31 cellular contexts compared by ENCODE assay signal in the genomic region with DNA sequence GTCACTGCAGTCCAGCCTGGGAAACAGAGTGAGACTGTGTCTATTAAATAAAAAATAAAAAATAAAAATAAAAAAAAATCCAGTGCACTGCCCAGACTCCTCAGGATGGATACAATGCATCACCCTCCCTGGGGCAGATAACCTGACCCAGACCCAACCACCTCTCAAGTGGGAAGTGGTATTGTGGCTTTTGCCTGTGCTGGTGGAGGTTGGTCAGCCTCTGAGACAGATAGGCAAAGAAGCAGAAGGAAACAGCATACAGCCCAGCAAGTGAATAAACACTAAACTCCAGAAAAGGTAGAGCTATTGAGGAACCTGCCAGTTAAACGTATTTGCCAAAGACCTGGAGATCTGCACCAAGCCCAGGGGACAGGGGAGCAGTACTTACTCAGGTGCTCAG. TPM values are rescaled to one million over a fixed set of nuclear protein-coding genes. Genes with fewer than 3 reads are reported as not detected.
"Had no signal": no experiment of that assay in that cellular context is flagged by ENCODE, and none has a peak within 500 bp of the region (broad histone marks: within the 10 kb centered on the region; RNA-seq: fewer than 3 reads in every experiment).

No MANE protein-coding gene starts in this region.

- DNase-seq: activated CD4-positive, alpha-beta T cell treated with anti-CD3 and anti-CD28 coated beads for 48 hours; activated CD4-positive, alpha-beta T cell treated with anti-CD3 and anti-CD28 coated beads, Interleukin-2, amount 50 U/mL, for 48 hours; activated naive CD8-positive, alpha-beta T cell treated with anti-CD3 and anti-CD28 coated beads, Interleukin-2, amount 50 U/mL, for 24 hours; activated T-cell treated with anti-CD3 and anti-CD28 coated beads, Interleukin-2, amount 50 U/mL, for 48 hours; amygdala; caudate nucleus; cortex of kidney; effector memory CD8-positive, alpha-beta T cell; erythroblast; head of caudate nucleus; hypothalamus; immature natural killer cell; kidney; left colon; mammary epithelial cell; nucleus accumbens; pancreas; retina; sigmoid colon; small intestine; stimulated activated naive B cell treated with anti-CD40 and anti-IgM and Interleukin-4, amounts not matched to agents 10 μg/mL and 1 μg/mL and 100 μg/mL, for 72 hours; stomach; T-helper 9 cell; thyroid gland; upper lobe of right lung had no signal

- H3K9me3 ChIP-seq: pancreas, prostate gland, sigmoid colon, stomach, thyroid gland, upper lobe of right lung had no signal

- H3K27ac Mint-ChIP-seq: activated naive CD4-positive, alpha-beta T cell treated with anti-CD3 and anti-CD28 coated beads, Interleukin-2, amount 50 U/mL, for 24 hours; activated naive CD8-positive, alpha-beta T cell treated with anti-CD3 and anti-CD28 coated beads, Interleukin-2, amount 50 U/mL, for 24 hours; activated T-helper 2 cell treated with anti-CD3 and anti-CD28 coated beads, Interferon-gamma antibody, Interleukin-2, Interleukin-4, amounts not matched to agents 10 μg/mL and 5 μg/mL and 100 μg/mL, durations not matched to agents 14 hours and 24 hours and 36 hours; effector memory CD8-positive, alpha-beta T cell; immature natural killer cell; stimulated activated naive B cell treated with anti-CD40 and anti-IgM and Interleukin-4, amounts not matched to agents 10 μg/mL and 1 μg/mL and 100 μg/mL, for 72 hours; T-helper 1 cell treated with Interleukin-12 subunit alpha and Interleukin-12 subunit beta and Interleukin-4 antibody, amounts not matched to agents 30 μg/mL and 1 μg/mL, for 36 hours had no signal

- H3K4me1 ChIP-seq: pancreas, prostate gland, sigmoid colon, stomach, upper lobe of right lung had no signal

- H3K36me3 Mint-ChIP-seq: activated naive CD4-positive, alpha-beta T cell treated with anti-CD3 and anti-CD28 coated beads, Interleukin-2, amount 50 U/mL, for 24 hours; immature natural killer cell had no signal

- H3K36me3 ChIP-seq: pancreas, prostate gland, sigmoid colon, stomach, thyroid gland, upper lobe of right lung had no signal

- ATAC-seq: activated naive CD8-positive, alpha-beta T cell treated with anti-CD3 and anti-CD28 coated beads, Interleukin-2, amount 50 U/mL, for 24 hours; effector memory CD8-positive, alpha-beta T cell; left colon; pancreas; stimulated activated naive B cell treated with anti-CD40 and anti-IgM and Interleukin-4, amounts not matched to agents 10 μg/mL and 1 μg/mL and 100 μg/mL, for 72 hours; upper lobe of right lung had no signal

- H3K27me3 ChIP-seq: pancreas, stomach, thyroid gland, upper lobe of right lung had no signal

- H3K4me3 ChIP-seq: pancreas, prostate gland, sigmoid colon, stomach, thyroid gland, upper lobe of right lung had no signal

- H3K9me3 Mint-ChIP-seq: activated T-helper 2 cell treated with anti-CD3 and anti-CD28 coated beads, Interferon-gamma antibody, Interleukin-2, Interleukin-4, amounts not matched to agents 10 μg/mL and 5 μg/mL and 100 μg/mL, durations not matched to agents 14 hours and 24 hours and 36 hours; effector memory CD8-positive, alpha-beta T cell; T-helper 1 cell treated with Interleukin-12 subunit alpha and Interleukin-12 subunit beta and Interleukin-4 antibody, amounts not matched to agents 30 μg/mL and 1 μg/mL, for 36 hours had no signal

- H3K4me3 Mint-ChIP-seq: activated naive CD4-positive, alpha-beta T cell treated with anti-CD3 and anti-CD28 coated beads, Interleukin-2, amount 50 U/mL, for 24 hours; activated naive CD8-positive, alpha-beta T cell treated with anti-CD3 and anti-CD28 coated beads, Interleukin-2, amount 50 U/mL, for 24 hours; effector memory CD8-positive, alpha-beta T cell; immature natural killer cell; stimulated activated naive B cell treated with anti-CD40 and anti-IgM and Interleukin-4, amounts not matched to agents 10 μg/mL and 1 μg/mL and 100 μg/mL, for 72 hours; T-helper 1 cell treated with Interleukin-12 subunit alpha and Interleukin-12 subunit beta and Interleukin-4 antibody, amounts not matched to agents 30 μg/mL and 1 μg/mL, for 36 hours had no signal

- H3K4me1 Mint-ChIP-seq: activated naive CD4-positive, alpha-beta T cell treated with anti-CD3 and anti-CD28 coated beads, Interleukin-2, amount 50 U/mL, for 24 hours; activated naive CD8-positive, alpha-beta T cell treated with anti-CD3 and anti-CD28 coated beads, Interleukin-2, amount 50 U/mL, for 24 hours; immature natural killer cell; stimulated activated naive B cell treated with anti-CD40 and anti-IgM and Interleukin-4, amounts not matched to agents 10 μg/mL and 1 μg/mL and 100 μg/mL, for 72 hours had no signal

- H3K27ac ChIP-seq: pancreas, prostate gland, sigmoid colon, stomach, thyroid gland, upper lobe of right lung, VCaP had no signal

RNA-seq across cellular contexts. Expression of gene HHIPL2, which starts 21.9 kb away (rescaled TPM):
- total RNA-seq: chondrocyte, mammary epithelial cell, sigmoid colon, stomach, upper lobe of right lung had no signal
